In genomic region chr10:47329905-47330304, GRCh38 we compare ENCODE assay signal across 22 cellular contexts. TPM values are rescaled to one million over a fixed set of nuclear protein-coding genes. Genes with fewer than 3 reads are reported as not detected.
DNase-seq lines count a peak whose midpoint lies in the region; ATAC-seq and TF ChIP-seq lines count a peak whose summit lies in the region.
"Had no signal": no experiment of that assay in that cellular context is flagged by ENCODE, and none has a peak within 500 bp of the region (broad histone marks: within the 10 kb centered on the region; RNA-seq: fewer than 3 reads in every experiment).

No MANE protein-coding gene starts in this region.

- no peaks in the 10 kb centered on the region for H3K4me1 ChIP-seq in RWPE2 (ENCODE audit: insufficient read depth, poor library complexity, severe bottlenecking)
- no peaks in the 10 kb centered on the region for H3K4me1 ChIP-seq in osteoblast (ENCODE audit: insufficient read depth, low read length)
- no peaks in the 10 kb centered on the region for H3K4me1 ChIP-seq in stomach
- H3K4me1 ChIP-seq: HAP-1 had no signal

- H3K27ac ChIP-seq in 22Rv1 (peak overlapping the region; percentile 56), RWPE2 (ENCODE audit: poor library complexity, severe bottlenecking) (no peak overlapping the region), osteoblast (ENCODE audit: low read depth, low read length) (no peak overlapping the region), stomach (no peak overlapping the region)
- H3K27ac ChIP-seq: GM23248, HL-60 had no signal

- H3K4me3 ChIP-seq in RWPE2 (ENCODE audit: severe bottlenecking) = no peak overlapping the region
- no peak overlapping the region for H3K4me3 ChIP-seq in osteoblast (ENCODE audit: insufficient read depth, low read length)
- no peak overlapping the region for H3K4me3 ChIP-seq in stomach
- H3K4me3 ChIP-seq: GM12878, GM23248, HAP-1 had no signal

- TF ChIP-seq CTCF in 22Rv1 (IDR thresholded peaks at IDR 0.05) (no peak), RWPE2 (IDR thresholded peaks at IDR 0.05; ENCODE audit: poor library complexity, severe bottlenecking) (no peak), osteoblast (IDR thresholded peaks at IDR 0.05; ENCODE audit: extremely low read depth, low read depth, low read length) (no peak), stomach (IDR thresholded peaks at IDR 0.05) (no peak)

- peaks cover 11% of the 10 kb centered on the region for H3K27me3 ChIP-seq in RWPE2 (ENCODE audit: insufficient read depth, poor library complexity, severe bottlenecking)
- H3K27me3 ChIP-seq in osteoblast (ENCODE audit: insufficient read depth, low read length) = peaks cover 9% of the 10 kb centered on the region
- peaks cover 0 to 18% (median 0%) of the 10 kb centered on the region in 3 donors for H3K27me3 ChIP-seq in stomach
- H3K27me3 ChIP-seq: BE2C had no signal

- no peak overlapping the region for H2AFZ ChIP-seq in osteoblast (ENCODE audit: low read length)
- H2AFZ ChIP-seq: GM23248 had no signal

- H3K9me3 ChIP-seq in RWPE2 (ENCODE audit: severe bottlenecking) (no peaks in the 10 kb centered on the region), osteoblast (ENCODE audit: low read depth, low read length) (no peaks in the 10 kb centered on the region), stomach (no peaks in the 10 kb centered on the region)
- H3K9me3 ChIP-seq: BE2C, HAP-1 had no signal

- no peak for TF ChIP-seq EP300 in stomach (IDR thresholded peaks at IDR 0.05)

- intact Hi-C loops in stomach (cut with DNase I; ENCODE audit: low total_unique reads) = no loop called here

- TF ChIP-seq POLR2A in stomach (IDR thresholded peaks at IDR 0.05) = no peak

- DNase-seq in RWPE2 (ENCODE audit: low spot score) (peak; percentile 19), dermis blood vessel endothelial cell (peak; percentile 11), osteoblast (ENCODE audit: insufficient read length, low spot score, missing footprints) (peak; percentile 67), cerebellar nuclear complex (lab: John Stamatoyannopoulos, UW) (no peak), stomach (no peak)
- DNase-seq: ACHN; BE2C; C1 segment of cervical spinal cord; CD4-positive, CD25-positive, alpha-beta regulatory T cell; CD8-positive, alpha-beta memory T cell; COR-L47; DMS153; DMS79; GM23248 had no signal

- 70 to 88% (median 84%) methylated on average over 4 to 5 of the region's 5 CpGs for WGBS in stomach, 5 donors

- ATAC-seq in RWPE2 (ENCODE audit: low read depth) = no peak
- ATAC-seq in GM19023 (IDR thresholded peaks at IDR 0.05; ENCODE audit: unreplicated experiment) = no peak
- ATAC-seq: GM12878 had no signal

- no peaks in the 10 kb centered on the region for H3K79me2 ChIP-seq in osteoblast (ENCODE audit: insufficient read depth, low read length)

- no peaks in the 10 kb centered on the region for H4K20me1 ChIP-seq in osteoblast (ENCODE audit: insufficient read depth, low read length)

- no peak overlapping the region for H3K4me2 ChIP-seq in osteoblast (ENCODE audit: insufficient read depth, low read length)

- no peaks in the 10 kb centered on the region for H3K36me3 ChIP-seq in RWPE2 (ENCODE audit: low read depth)
- no peaks in the 10 kb centered on the region for H3K36me3 ChIP-seq in osteoblast (ENCODE audit: insufficient read depth, low read length)
- H3K36me3 ChIP-seq in stomach = no peaks in the 10 kb centered on the region
- H3K36me3 ChIP-seq: BE2C, HAP-1 had no signal

RNA-seq across cellular contexts. Expression of gene GDF2, which starts 7.7 kb away (rescaled TPM):
- total RNA-seq in dermis blood vessel endothelial cell (not detected in 2 replicates), osteoblast (not detected in 2 replicates), stomach (not detected)
- polyA plus RNA-seq in stomach = not detected
- total RNA-seq: CD4-positive, CD25-positive, alpha-beta regulatory T cell; CD8-positive, alpha-beta memory T cell; Daoy; GM12878; GM23248; H4; HT1080 had no signal
- polyA plus RNA-seq: CD4-positive, CD25-positive, alpha-beta regulatory T cell; CD8-positive, alpha-beta memory T cell; GM12878; GM23248 had no signal

RNA-seq across cellular contexts. Expression of gene RBP3, which starts 18.3 kb away (rescaled TPM):
- not detected in 2 replicates for total RNA-seq in dermis blood vessel endothelial cell
- total RNA-seq in osteoblast = not detected in 2 replicates
- total RNA-seq in stomach = not detected
- polyA plus RNA-seq in stomach = not detected
- total RNA-seq: CD4-positive, CD25-positive, alpha-beta regulatory T cell; CD8-positive, alpha-beta memory T cell; Daoy; GM12878; GM23248; H4; HT1080 had no signal
- polyA plus RNA-seq: CD4-positive, CD25-positive, alpha-beta regulatory T cell; CD8-positive, alpha-beta memory T cell; GM12878; GM23248 had no signal

RNA-seq across cellular contexts. Expression of gene GDF10, which starts 29.9 kb away (rescaled TPM):
- total RNA-seq in dermis blood vessel endothelial cell (not detected in 2 replicates), osteoblast (under 0.01 TPM in 2 replicates), stomach (1 to 10 TPM in 1 of 5 donors, not detected in 4; 2.6 TPM)
- under 1 TPM in 2 of 3 donors, not detected in 1; 0.31 to 0.90 TPM for polyA plus RNA-seq in stomach
- total RNA-seq: CD4-positive, CD25-positive, alpha-beta regulatory T cell; GM12878; H4; HT1080 had no signal
- polyA plus RNA-seq: CD4-positive, CD25-positive, alpha-beta regulatory T cell; GM12878 had no signal

RNA-seq across cellular contexts. Expression of gene ZNF488, which starts 54.2 kb away (rescaled TPM):
- under 0.01 and 0.28 TPM in 2 replicates for total RNA-seq in dermis blood vessel endothelial cell
- total RNA-seq in osteoblast = under 0.01 and 0.29 TPM in 2 replicates
- 10 to 100 TPM in 1 of 5 donors, 1 to 10 TPM in 1, under 1 TPM in 2, not detected in 1; 0.43 to 15.1 (median 1.4) TPM for total RNA-seq in stomach
- under 1 TPM in 2 of 3 donors, not detected in 1; 0.50 to 0.68 TPM for polyA plus RNA-seq in stomach
- total RNA-seq: CD4-positive, CD25-positive, alpha-beta regulatory T cell; GM12878; GM23248 had no signal
- polyA plus RNA-seq: CD4-positive, CD25-positive, alpha-beta regulatory T cell; CD8-positive, alpha-beta memory T cell; GM12878 had no signal

Comparison
In these comparisons a context has a peak if more than half of its experiments do, and no peak if none do; other contexts are left out.
1. DNase-seq: peak in RWPE2 (single experiment), dermis blood vessel endothelial cell (single experiment) and osteoblast (single experiment); none in cerebellar nuclear complex (0 of 2) and stomach (single experiment).